Comparison of ENCODE assay signal across 8 cellular contexts in the genomic region with DNA sequence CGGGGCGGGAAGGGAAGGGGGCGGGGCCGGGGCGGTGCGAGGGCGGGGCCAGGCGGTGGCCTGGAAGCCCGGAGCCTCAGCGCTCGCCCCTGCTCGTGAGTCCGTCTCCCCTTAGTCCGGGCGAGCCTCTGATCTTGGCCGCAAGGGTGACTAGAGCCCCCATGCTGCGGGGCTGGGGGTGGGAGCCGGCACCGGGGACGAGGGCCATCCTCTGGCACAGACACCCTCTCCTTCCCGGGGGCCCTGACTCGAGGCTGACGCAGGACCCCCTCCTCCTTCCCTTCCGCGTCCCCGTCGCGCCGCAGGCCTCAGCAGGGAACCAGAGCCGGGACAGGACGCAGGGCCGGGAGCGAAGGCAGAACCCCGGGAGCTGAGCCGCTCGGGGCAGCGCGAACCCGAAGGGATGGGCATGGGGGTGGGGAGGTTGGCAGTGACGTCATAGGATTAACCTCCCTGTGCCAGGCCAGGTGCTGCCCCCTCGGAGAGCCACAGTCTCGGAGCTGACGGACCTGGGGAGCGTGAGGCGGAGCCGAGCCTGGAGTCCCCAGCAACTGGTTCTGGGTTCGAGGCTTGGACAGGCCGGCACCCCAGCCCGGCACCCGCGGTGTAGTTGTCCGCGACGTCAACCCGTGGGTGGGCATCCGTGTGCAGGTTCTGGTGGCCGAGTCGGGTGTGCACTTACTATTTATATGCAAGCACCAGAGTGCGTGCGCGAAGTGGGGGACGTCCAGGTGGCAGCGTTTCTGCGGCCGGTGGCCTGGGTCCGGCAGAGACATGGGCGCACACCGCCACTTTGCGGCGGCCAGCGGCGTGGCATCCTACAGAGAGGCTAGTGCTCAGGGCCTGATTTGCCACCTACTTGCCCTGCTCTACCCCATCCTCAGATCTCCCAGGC. TPM values are rescaled to one million over a fixed set of nuclear protein-coding genes. Genes with fewer than 3 reads are reported as not detected.
DNase-seq lines count a peak whose midpoint lies in the region; ATAC-seq and TF ChIP-seq lines count a peak whose summit lies in the region.

No MANE protein-coding gene starts in this region.

- TF ChIP-seq CTCF in Caco-2 (IDR thresholded peaks at IDR 0.05; ENCODE audit: insufficient read depth in 1 of 2, low read depth in 1 of 2, low read length in 1 of 2, severe bottlenecking in 1 of 2, unreplicated experiment in 1 of 2) (peak; percentile 90 to 95), HFF-Myc (IDR thresholded peaks at IDR 0.05; ENCODE audit: low read depth, low read length, missing control alignments) (peak; percentile 73), right lobe of liver (IDR thresholded peaks at IDR 0.05) (peak; percentile 79 to 90 (median 83))

- intact Hi-C loops in Caco-2 (cut with micrococcal nuclease; ENCODE audit: unreplicated experiment) (loop anchor here (1.0 to 10.0 kb wide), 4 partner anchors 24 to 358 kb away; no protein-coding TSS in a partner anchor), right lobe of liver (cut with DNase I) (no loop called here)

- ATAC-seq in right lobe of liver (peak; percentile 57 to 73 (median 66)), GM19035 (IDR thresholded peaks at IDR 0.05; ENCODE audit: unreplicated experiment) (no peak)

- WGBS in right lobe of liver (ENCODE audit: insufficient coverage, low coverage, low lambda C conversion rate, missing lambda C conversion rate), result 0% methylated on average over 12 of the region's 72 CpGs

- peak overlapping the region; percentile 94 for H3K27ac ChIP-seq in duodenal mucosa (ENCODE audit: low read depth, low read length)
- peak overlapping the region; percentile 74 to 95 (median 89) for H3K27ac ChIP-seq in right lobe of liver

- H3K9ac ChIP-seq in duodenal mucosa (ENCODE audit: low read depth in 1 of 2, low read length in 2 of 2), result peak overlapping the region; percentile 84 to 95

- peak overlapping the region; percentile 75 for H3K27ac Mint-ChIP-seq in Caco-2 (ENCODE audit: unreplicated experiment)

- H3K36me3 Mint-ChIP-seq in Caco-2 (ENCODE audit: insufficient read depth, unreplicated experiment), result peaks cover 38% of the 10 kb centered on the region

- no peaks in the 10 kb centered on the region for H3K9me3 Mint-ChIP-seq in Caco-2 (ENCODE audit: unreplicated experiment)

- H3K4me1 ChIP-seq in Caco-2 (peaks cover 43% of the 10 kb centered on the region), duodenal mucosa (ENCODE audit: control insufficient read depth in 1 of 2, insufficient read depth in 2 of 2, low read length in 2 of 2) (peaks cover 56 to 59% of the 10 kb centered on the region in 2 donors), right lobe of liver (peaks cover 0 to 27% (median 0%) of the 10 kb centered on the region in 4 donors)

- CTCF ChIA-PET in Caco-2 (lab: Charles Lee), result interaction anchor here (0.6 to 1.0 kb wide), 9 partner anchors 15 to 1125 kb away, joined by 3 to 8 read pairs (median 5); no protein-coding TSS in a partner anchor

- H3K9me3 ChIP-seq in Caco-2 (no peaks in the 10 kb centered on the region), duodenal mucosa (ENCODE audit: control insufficient read depth in 1 of 2, low read length in 2 of 2) (no peaks in the 10 kb centered on the region), right lobe of liver (no peaks in the 10 kb centered on the region)

- H3K4me3 Mint-ChIP-seq in Caco-2 (ENCODE audit: unreplicated experiment), result peak overlapping the region; percentile 83

- peaks cover 27% of the 10 kb centered on the region for H3K4me1 Mint-ChIP-seq in Caco-2 (ENCODE audit: low read depth, unreplicated experiment)

- H3K36me3 ChIP-seq in Caco-2 (ENCODE audit: control insufficient read depth, insufficient read depth, low read length), result peaks cover 1% of the 10 kb centered on the region; the same call in 1 of the 2 replicates
- H3K36me3 ChIP-seq in duodenal mucosa (ENCODE audit: control insufficient read depth in 1 of 2, insufficient read depth in 2 of 2, low read length in 2 of 2), result no peaks in the 10 kb centered on the region
- H3K36me3 ChIP-seq in right lobe of liver, result no peaks in the 10 kb centered on the region

- H3K27me3 ChIP-seq in Caco-2 (replicated peaks; ENCODE audit: control insufficient read depth, insufficient read depth, low read length) (no peaks in the 10 kb centered on the region), duodenal mucosa (ENCODE audit: control insufficient read depth in 1 of 2, insufficient read depth in 2 of 2, low read length in 2 of 2) (no peaks in the 10 kb centered on the region), right lobe of liver (no peaks in the 10 kb centered on the region)

- DNase-seq in Caco-2, result peak; percentile 89 to 91
- DNase-seq in HFF-Myc (ENCODE audit: extremely low read depth, low read depth), result no peak
- DNase-seq in NCI-H526 (lab: John Stamatoyannopoulos, UW), result peak; percentile 77 to 92
- DNase-seq in activated CD4-positive, alpha-beta T cell treated with anti-CD3 and anti-CD28 coated beads, Interleukin-2, amount 50 U/mL, for 1 hour, result peak; percentile 67
- DNase-seq in right lobe of liver, result peak; percentile 85 to 90 (median 88)
- DNase-seq in stimulated activated CD4-positive, alpha-beta T cell treated with anti-CD3 and anti-CD28 coated beads, Interleukin-4, amount 100 ng/mL, for 1 hour, result peak; percentile 73

- peak overlapping the region; percentile 85 for H3K4me3 ChIP-seq in Caco-2 (ENCODE audit: low read depth, low read length)
- peak overlapping the region; percentile 81 for H3K4me3 ChIP-seq in HFF-Myc (replicated peaks; ENCODE audit: low read depth, low read length)
- peak overlapping the region; percentile 87 to 89 for H3K4me3 ChIP-seq in duodenal mucosa (ENCODE audit: low read depth in 1 of 2, low read length in 2 of 2)
- peak overlapping the region; percentile 57 to 79 (median 73) for H3K4me3 ChIP-seq in right lobe of liver

- peak; percentile 49 for TF ChIP-seq POLR2A in right lobe of liver (IDR thresholded peaks at IDR 0.05)

- TSS peak; percentile 15 for BruUV-seq in Caco-2 (replicated peaks; lab: Mats Ljungman, UMichigan)

- POLR2A ChIA-PET in Caco-2 (lab: Charles Lee), result no interaction called here

- H3K27me3 Mint-ChIP-seq in Caco-2 (ENCODE audit: insufficient read depth, unreplicated experiment), result no peaks in the 10 kb centered on the region

RNA-seq across cellular contexts. Expression of a gene that starts 0.5 kb away (rescaled TPM):
- total RNA-seq in Caco-2 (2022) (74.3 and 88.5 TPM in 2 replicates), right lobe of liver (10 to 100 TPM in 1 of 6 experiments, 1 to 10 TPM in 5; 2.0 to 26.4 (median 3.0) TPM)

RNA-seq across cellular contexts. Expression of a gene that starts 2.7 kb away (rescaled TPM):
- total RNA-seq in Caco-2 (2022) (21.2 and 21.6 TPM in 2 replicates), right lobe of liver (10 to 100 TPM; 24.0 to 78.9 (median 56.9) TPM)

RNA-seq across cellular contexts. Expression of a gene that starts 15.5 kb away (rescaled TPM):
- total RNA-seq in Caco-2 (2022) (71.0 and 78.0 TPM in 2 replicates), right lobe of liver (10 to 100 TPM; 14.0 to 27.1 (median 19.6) TPM)

RNA-seq across cellular contexts. Expression of a gene that starts 28.9 kb away (rescaled TPM):
- 12.7 and 13.6 TPM in 2 replicates for total RNA-seq in Caco-2 (2022)
- total RNA-seq in right lobe of liver, result 10 to 100 TPM in 1 of 6 experiments, 1 to 10 TPM in 5; 2.6 to 13.5 (median 5.4) TPM
